In genomic region chr13:18944501-18945068, GRCh38 we compare ENCODE assay signal across 23 cellular contexts.
DNase-seq lines count a peak whose midpoint lies in the region; ATAC-seq and TF ChIP-seq lines count a peak whose summit lies in the region.
"Had no signal": no experiment of that assay in that cellular context is flagged by ENCODE, and none has a peak within 500 bp of the region (broad histone marks: within the 10 kb centered on the region; RNA-seq: fewer than 3 reads in every experiment).

No MANE protein-coding gene starts in this region.

- H4K8ac ChIP-seq in neuronal stem cell (ENCODE audit: low read depth, low read length): no peak overlapping the region

- H3K9ac ChIP-seq in neuronal stem cell (ENCODE audit: low read depth, low read length, poor library complexity): no peak overlapping the region

- POLR2A ChIA-PET in activated CD4-positive, alpha-beta T cell treated with anti-CD3 and anti-CD28 coated beads, Interleukin-2, amount 10 ng/mL, durations not matched to agents 7 days and 5 days (lab: Charles Lee): interaction anchor here (0.6 kb wide), 1 partner anchor 277 kb away, joined by 4 read pairs; no protein-coding TSS in a partner anchor

- H3K27me3 Mint-ChIP-seq in activated CD4-positive, alpha-beta T cell treated with anti-CD3 and anti-CD28 coated beads, Interleukin-2, amount 10 ng/mL, durations not matched to agents 24 days and 14 days: no peaks in the 10 kb centered on the region
- H3K27me3 Mint-ChIP-seq in activated CD4-positive, alpha-beta T cell treated with anti-CD3 and anti-CD28 coated beads, Interleukin-2, amount 10 ng/mL, durations not matched to agents 7 days and 5 days: no peaks in the 10 kb centered on the region
- no peaks in the 10 kb centered on the region for H3K27me3 Mint-ChIP-seq in chondrocyte (ENCODE audit: low read depth)
- H3K27me3 Mint-ChIP-seq in stimulated activated memory B cell treated with anti-CD40 and anti-IgM and Interleukin-4, amounts not matched to agents 10 μg/mL and 1 μg/mL and 100 μg/mL, for 72 hours: no peaks in the 10 kb centered on the region

- H3K9me3 Mint-ChIP-seq in activated CD4-positive, alpha-beta T cell treated with anti-CD3 and anti-CD28 coated beads, Interleukin-2, amount 10 ng/mL, durations not matched to agents 24 days and 14 days: no peaks in the 10 kb centered on the region
- H3K9me3 Mint-ChIP-seq in activated CD4-positive, alpha-beta T cell treated with anti-CD3 and anti-CD28 coated beads, Interleukin-2, amount 10 ng/mL, durations not matched to agents 7 days and 5 days: no peaks in the 10 kb centered on the region
- H3K9me3 Mint-ChIP-seq in chondrocyte (ENCODE audit: low read depth): peaks cover 20% of the 10 kb centered on the region
- H3K9me3 Mint-ChIP-seq in stimulated activated memory B cell treated with anti-CD40 and anti-IgM and Interleukin-4, amounts not matched to agents 10 μg/mL and 1 μg/mL and 100 μg/mL, for 72 hours: peaks cover 6% of the 10 kb centered on the region

- peak overlapping the region; percentile 38 for H3K14ac ChIP-seq in neuronal stem cell (ENCODE audit: low read length)

- no peak for ATAC-seq in upper lobe of left lung (ENCODE audit: low FRiP score in 2 of 2)
- ATAC-seq in stimulated activated memory B cell treated with anti-CD40 and anti-IgM and Interleukin-4, amounts not matched to agents 10 μg/mL and 1 μg/mL and 100 μg/mL, for 72 hours: no peak
- ATAC-seq: Panc1 had no signal

- no peak overlapping the region for H2AFZ ChIP-seq in neuronal stem cell (ENCODE audit: low read length)

- no peak overlapping the region for H2BK15ac ChIP-seq in neuronal stem cell (ENCODE audit: low read length)

- no peak overlapping the region for H2BK12ac ChIP-seq in neuronal stem cell (ENCODE audit: low read length)

- no peak overlapping the region for H2BK120ac ChIP-seq in neuronal stem cell (ENCODE audit: low read depth, low read length)

- H3K79me1 ChIP-seq in neuronal stem cell (ENCODE audit: low read depth, low read length): no peaks in the 10 kb centered on the region

- H3K4me2 ChIP-seq in neuronal stem cell (ENCODE audit: insufficient read depth, low read length, poor library complexity, severe bottlenecking): no peak overlapping the region

- H3K4me3 Mint-ChIP-seq in activated CD4-positive, alpha-beta T cell treated with anti-CD3 and anti-CD28 coated beads, Interleukin-2, amount 10 ng/mL, durations not matched to agents 24 days and 14 days: no peak overlapping the region
- H3K4me3 Mint-ChIP-seq in activated CD4-positive, alpha-beta T cell treated with anti-CD3 and anti-CD28 coated beads, Interleukin-2, amount 10 ng/mL, durations not matched to agents 7 days and 5 days: no peak overlapping the region
- H3K4me3 Mint-ChIP-seq in chondrocyte (ENCODE audit: unreplicated experiment): no peak overlapping the region
- no peak overlapping the region for H3K4me3 Mint-ChIP-seq in stimulated activated memory B cell treated with anti-CD40 and anti-IgM and Interleukin-4, amounts not matched to agents 10 μg/mL and 1 μg/mL and 100 μg/mL, for 72 hours
- H3K4me3 Mint-ChIP-seq: CD14-positive monocyte had no signal

- H3K4me1 Mint-ChIP-seq in activated CD4-positive, alpha-beta T cell treated with anti-CD3 and anti-CD28 coated beads, Interleukin-2, amount 10 ng/mL, durations not matched to agents 24 days and 14 days: no peaks in the 10 kb centered on the region
- no peaks in the 10 kb centered on the region for H3K4me1 Mint-ChIP-seq in activated CD4-positive, alpha-beta T cell treated with anti-CD3 and anti-CD28 coated beads, Interleukin-2, amount 10 ng/mL, durations not matched to agents 7 days and 5 days
- H3K4me1 Mint-ChIP-seq in chondrocyte (ENCODE audit: low read depth): no peaks in the 10 kb centered on the region
- H3K4me1 Mint-ChIP-seq in stimulated activated memory B cell treated with anti-CD40 and anti-IgM and Interleukin-4, amounts not matched to agents 10 μg/mL and 1 μg/mL and 100 μg/mL, for 72 hours: no peaks in the 10 kb centered on the region
- H3K4me1 Mint-ChIP-seq: CD14-positive monocyte had no signal

- no peak overlapping the region for H2AK5ac ChIP-seq in neuronal stem cell (ENCODE audit: low read depth, low read length)

- H3K36me3 ChIP-seq in neuronal stem cell (replicated peaks in 1 of 2; ENCODE audit: control insufficient read depth in 2 of 2, insufficient read depth in 2 of 2, low read length in 2 of 2) (no peaks in the 10 kb centered on the region), upper lobe of left lung (no peaks in the 10 kb centered on the region)
- H3K36me3 ChIP-seq: BE2C, MG63 had no signal

- peak; percentile 34 for DNase-seq in activated CD4-positive, alpha-beta T cell treated with anti-CD3 and anti-CD28 coated beads, Interleukin-2, amount 10 ng/mL, durations not matched to agents 24 days and 14 days
- DNase-seq in activated CD4-positive, alpha-beta T cell treated with anti-CD3 and anti-CD28 coated beads, Interleukin-2, amount 10 ng/mL, durations not matched to agents 7 days and 5 days: no peak
- DNase-seq in chondrocyte (ENCODE audit: low spot score) (peak; percentile 77), neuronal stem cell (ENCODE audit: low spot score) (no peak), upper lobe of left lung (peak; percentile 10 to 62), SW480 (ENCODE audit: low spot score) (no peak), NOMO-1 (lab: John Stamatoyannopoulos, UW; ENCODE audit: unreplicated experiment in 2 of 2) (no peak)
- DNase-seq: ACHN, BE2C, GOT3, HCEC 1CT, IMR-90, KG1, MG63, NCI-H2029, NCI-H446 treated with DMSO at 0.1 percent for 48 hours, NCI-H526 treated with DMSO at 0.1 percent for 48 hours, SHP77 treated with DMSO at 0.1 percent for 48 hours had no signal

- no peak overlapping the region for H3K4me3 ChIP-seq in neuronal stem cell (ENCODE audit: low read length in 2 of 2)
- no peak overlapping the region for H3K4me3 ChIP-seq in upper lobe of left lung
- H3K4me3 ChIP-seq: MG63 had no signal

- no peaks in the 10 kb centered on the region for H3K36me3 Mint-ChIP-seq in activated CD4-positive, alpha-beta T cell treated with anti-CD3 and anti-CD28 coated beads, Interleukin-2, amount 10 ng/mL, durations not matched to agents 24 days and 14 days (ENCODE audit: low read depth)
- no peaks in the 10 kb centered on the region for H3K36me3 Mint-ChIP-seq in activated CD4-positive, alpha-beta T cell treated with anti-CD3 and anti-CD28 coated beads, Interleukin-2, amount 10 ng/mL, durations not matched to agents 7 days and 5 days (ENCODE audit: low read depth)
- H3K36me3 Mint-ChIP-seq in chondrocyte (ENCODE audit: low read depth): no peaks in the 10 kb centered on the region
- no peaks in the 10 kb centered on the region for H3K36me3 Mint-ChIP-seq in stimulated activated memory B cell treated with anti-CD40 and anti-IgM and Interleukin-4, amounts not matched to agents 10 μg/mL and 1 μg/mL and 100 μg/mL, for 72 hours
- H3K36me3 Mint-ChIP-seq: CD14-positive monocyte had no signal

- H3K27ac ChIP-seq in neuronal stem cell (replicated peaks; ENCODE audit: low read length): no peak overlapping the region
- H3K27ac ChIP-seq in upper lobe of left lung: no peak overlapping the region
- H3K27ac ChIP-seq: 22Rv1, RWPE1 had no signal

- intact Hi-C loops in activated CD4-positive, alpha-beta T cell treated with anti-CD3 and anti-CD28 coated beads, Interleukin-2, amount 10 ng/mL, durations not matched to agents 24 days and 14 days (cut with micrococcal nuclease): no loop called here

- H3K4me1 ChIP-seq in neuronal stem cell (ENCODE audit: control insufficient read depth in 2 of 2, insufficient read depth in 1 of 2, low read depth in 1 of 2, low read length in 2 of 2) (no peaks in the 10 kb centered on the region), upper lobe of left lung (no peaks in the 10 kb centered on the region)
- H3K4me1 ChIP-seq: BE2C had no signal

- no peak overlapping the region for H2BK5ac ChIP-seq in neuronal stem cell (ENCODE audit: low read length)

- WGBS in neuronal stem cell (ENCODE audit: extremely low coverage in 2 of 2, insufficient read length in 2 of 2, insufficient replicate concordance in 1 of 2), 2 donors: no CpG with 5 or more reads among the region's 29 CpGs
- 93 to 94% methylated on average over 26 to 29 of the region's 29 CpGs for WGBS in upper lobe of left lung, 2 donors

- H3K18ac ChIP-seq in neuronal stem cell (ENCODE audit: low read length): no peak overlapping the region

- CTCF ChIA-PET in activated CD4-positive, alpha-beta T cell treated with anti-CD3 and anti-CD28 coated beads, Interleukin-2, amount 10 ng/mL, durations not matched to agents 7 days and 5 days (lab: Charles Lee): no interaction called here

- TF ChIP-seq POLR2A in upper lobe of left lung (IDR thresholded peaks at IDR 0.05): no peak

- peaks cover 0 to 42% of the 10 kb centered on the region in 2 donors for H3K9me3 ChIP-seq in neuronal stem cell (replicated peaks in 1 of 2; ENCODE audit: control insufficient read depth in 2 of 2, insufficient read depth in 1 of 2, low read depth in 1 of 2, low read length in 2 of 2)
- H3K9me3 ChIP-seq in upper lobe of left lung: no peaks in the 10 kb centered on the region
- H3K9me3 ChIP-seq: BE2C, MG63 had no signal

- H4K91ac ChIP-seq in neuronal stem cell (ENCODE audit: low read depth, low read length, poor library complexity): no peak overlapping the region

- H3K23ac ChIP-seq in neuronal stem cell (ENCODE audit: low read depth, low read length, poor library complexity): no peak overlapping the region

- H3K4ac ChIP-seq in neuronal stem cell (ENCODE audit: low read length): no peak overlapping the region

- no peak overlapping the region for H3K27ac Mint-ChIP-seq in activated CD4-positive, alpha-beta T cell treated with anti-CD3 and anti-CD28 coated beads, Interleukin-2, amount 10 ng/mL, durations not matched to agents 24 days and 14 days
- no peak overlapping the region for H3K27ac Mint-ChIP-seq in activated CD4-positive, alpha-beta T cell treated with anti-CD3 and anti-CD28 coated beads, Interleukin-2, amount 10 ng/mL, durations not matched to agents 7 days and 5 days
- H3K27ac Mint-ChIP-seq in chondrocyte (ENCODE audit: unreplicated experiment): no peak overlapping the region
- no peak overlapping the region for H3K27ac Mint-ChIP-seq in stimulated activated memory B cell treated with anti-CD40 and anti-IgM and Interleukin-4, amounts not matched to agents 10 μg/mL and 1 μg/mL and 100 μg/mL, for 72 hours
- H3K27ac Mint-ChIP-seq: CD14-positive monocyte had no signal

- TF ChIP-seq EP300 in upper lobe of left lung (IDR thresholded peaks at IDR 0.05): no peak

- no peaks in the 10 kb centered on the region for H3K27me3 ChIP-seq in neuronal stem cell (ENCODE audit: control insufficient read depth in 3 of 3, insufficient read depth in 3 of 3, low read depth in 1 of 3, low read length in 3 of 3)
- no peaks in the 10 kb centered on the region for H3K27me3 ChIP-seq in upper lobe of left lung
- H3K27me3 ChIP-seq: BE2C, MG63 had no signal

- TF ChIP-seq CTCF in chondrocyte (IDR thresholded peaks at IDR 0.05) (no peak), upper lobe of left lung (IDR thresholded peaks at IDR 0.05) (no peak)

Comparison
In these comparisons a context has a peak if more than half of its experiments do, and no peak if none do; other contexts are left out.
1. DNase-seq: peak in activated CD4-positive, alpha-beta T cell treated with anti-CD3 and anti-CD28 coated beads, Interleukin-2, amount 10 ng/mL, durations not matched to agents 24 days and 14 days (single experiment), chondrocyte (single experiment) and upper lobe of left lung (2 of 2); none in activated CD4-positive, alpha-beta T cell treated with anti-CD3 and anti-CD28 coated beads, Interleukin-2, amount 10 ng/mL, durations not matched to agents 7 days and 5 days (single experiment), neuronal stem cell (single experiment), SW480 (single experiment) and NOMO-1 (0 of 2).